23 cellular contexts compared by ENCODE assay signal in genomic region chr14:25034803-25035681, GRCh38. TPM values are rescaled to one million over a fixed set of nuclear protein-coding genes. Genes with fewer than 3 reads are reported as not detected.
"Had no signal": no experiment of that assay in that cellular context is flagged by ENCODE, and none has a peak within 500 bp of the region (broad histone marks: within the 10 kb centered on the region; RNA-seq: fewer than 3 reads in every experiment).

No MANE protein-coding gene starts in this region.

- H3K4me1 Mint-ChIP-seq: activated CD4-positive, alpha-beta T cell treated with anti-CD3 and anti-CD28 coated beads for 36 hours; activated naive CD4-positive, alpha-beta T cell treated with anti-CD3 and anti-CD28 coated beads, Interleukin-2, amount 10 ng/mL, durations not matched to agents 7 days and 5 days; naive thymus-derived CD8-positive, alpha-beta T cell had no signal

- H3K4me3 ChIP-seq: ascending aorta, breast epithelium, gastrocnemius medialis, heart left ventricle, right atrium auricular region, skin epidermis, tibial nerve had no signal

- H3K4me3 Mint-ChIP-seq: activated CD4-positive, alpha-beta memory T cell treated with anti-CD3 and anti-CD28 coated beads for 36 hours; activated CD4-positive, alpha-beta T cell treated with anti-CD3 and anti-CD28 coated beads for 36 hours; activated naive CD4-positive, alpha-beta T cell treated with anti-CD3 and anti-CD28 coated beads, Interleukin-2, amount 10 ng/mL, durations not matched to agents 7 days and 5 days; activated T-cell treated with anti-CD3 and anti-CD28 coated beads, Interleukin-2, amount 50 U/mL, for 24 hours; dendritic cell treated with granulocyte-macrophage colony-stimulating factor and Interleukin-4, amounts not matched to agents 40 ng/mL and 50 ng/mL, for 4 days; effector memory CD8-positive, alpha-beta T cell; naive thymus-derived CD8-positive, alpha-beta T cell had no signal

- H3K9me3 ChIP-seq: ascending aorta, breast epithelium, gastrocnemius medialis, heart left ventricle, neutrophil, right atrium auricular region, tibial nerve had no signal

- H3K27ac ChIP-seq: ascending aorta, breast epithelium, epithelial cell of prostate, gastrocnemius medialis, heart left ventricle, neutrophil, right atrium auricular region, skin epidermis, tibial nerve, WERI-Rb-1 had no signal

- FAIRE-seq: islet of Langerhans had no signal

- H3K36me3 Mint-ChIP-seq: activated CD4-positive, alpha-beta memory T cell treated with anti-CD3 and anti-CD28 coated beads for 36 hours; activated naive CD4-positive, alpha-beta T cell treated with anti-CD3 and anti-CD28 coated beads, Interleukin-2, amount 10 ng/mL, durations not matched to agents 7 days and 5 days; naive thymus-derived CD8-positive, alpha-beta T cell had no signal

- H3K9me3 Mint-ChIP-seq: activated naive CD4-positive, alpha-beta T cell treated with anti-CD3 and anti-CD28 coated beads, Interleukin-2, amount 10 ng/mL, durations not matched to agents 7 days and 5 days; activated T-cell treated with anti-CD3 and anti-CD28 coated beads, Interleukin-2, amount 50 U/mL, for 24 hours; dendritic cell treated with granulocyte-macrophage colony-stimulating factor and Interleukin-4, amounts not matched to agents 40 ng/mL and 50 ng/mL, for 4 days had no signal

- H3K27me3 Mint-ChIP-seq: activated CD4-positive, alpha-beta memory T cell treated with anti-CD3 and anti-CD28 coated beads for 36 hours; activated naive CD4-positive, alpha-beta T cell treated with anti-CD3 and anti-CD28 coated beads, Interleukin-2, amount 10 ng/mL, durations not matched to agents 7 days and 5 days; activated T-cell treated with anti-CD3 and anti-CD28 coated beads, Interleukin-2, amount 50 U/mL, for 24 hours had no signal

- H3K27me3 ChIP-seq: ascending aorta, breast epithelium, gastrocnemius medialis, heart left ventricle, neutrophil, right atrium auricular region, tibial nerve had no signal

- ATAC-seq: activated CD4-positive, alpha-beta T cell treated with anti-CD3 and anti-CD28 coated beads for 36 hours; effector memory CD8-positive, alpha-beta T cell; gastrocnemius medialis; heart left ventricle; left lobe of liver; naive thymus-derived CD8-positive, alpha-beta T cell had no signal

- H3K36me3 ChIP-seq: ascending aorta, breast epithelium, gastrocnemius medialis, heart left ventricle, neutrophil, right atrium auricular region, tibial nerve, WERI-Rb-1 had no signal

- H3K27ac Mint-ChIP-seq: activated CD4-positive, alpha-beta memory T cell treated with anti-CD3 and anti-CD28 coated beads for 36 hours; activated CD4-positive, alpha-beta T cell treated with anti-CD3 and anti-CD28 coated beads for 36 hours; activated naive CD4-positive, alpha-beta T cell treated with anti-CD3 and anti-CD28 coated beads, Interleukin-2, amount 10 ng/mL, durations not matched to agents 7 days and 5 days; activated T-cell treated with anti-CD3 and anti-CD28 coated beads, Interleukin-2, amount 50 U/mL, for 24 hours; dendritic cell treated with granulocyte-macrophage colony-stimulating factor and Interleukin-4, amounts not matched to agents 40 ng/mL and 50 ng/mL, for 4 days; effector memory CD8-positive, alpha-beta T cell; naive thymus-derived CD8-positive, alpha-beta T cell had no signal

- H3K4me1 ChIP-seq: ascending aorta, breast epithelium, gastrocnemius medialis had no signal

- DNase-seq: activated CD4-positive, alpha-beta memory T cell treated with anti-CD3 and anti-CD28 coated beads for 36 hours; activated CD4-positive, alpha-beta T cell treated with anti-CD3 and anti-CD28 coated beads for 36 hours; activated naive CD4-positive, alpha-beta T cell treated with anti-CD3 and anti-CD28 coated beads, Interleukin-2, amount 10 ng/mL, durations not matched to agents 7 days and 5 days; activated T-cell treated with anti-CD3 and anti-CD28 coated beads, Interleukin-2, amount 50 U/mL, for 24 hours; cerebellar nuclear complex; effector memory CD8-positive, alpha-beta T cell; gastrocnemius medialis; heart left ventricle; naive thymus-derived CD8-positive, alpha-beta T cell; stimulated activated CD4-positive, alpha-beta T cell treated with anti-CD3 and anti-CD28 coated beads, Interleukin-4, amount 100 ng/mL, for 24 hours; stimulated activated naive CD4-positive, alpha-beta T cell; WERI-Rb-1 had no signal

RNA-seq across cellular contexts. Expression of gene STXBP6, which starts 14.9 kb away (rescaled TPM):
- total RNA-seq: activated CD4-positive, alpha-beta memory T cell treated with anti-CD3 and anti-CD28 coated beads for 36 hours; activated CD4-positive, alpha-beta T cell treated with anti-CD3 and anti-CD28 coated beads for 36 hours; naive thymus-derived CD8-positive, alpha-beta T cell; T-helper 1 cell treated with Interleukin-12 subunit alpha and Interleukin-12 subunit beta and Interleukin-4 antibody, amounts not matched to agents 30 ng/mL and 1 ng/mL, for 36 hours had no signal
